ENCODE assay signal across 27 cellular contexts in the genomic region with DNA sequence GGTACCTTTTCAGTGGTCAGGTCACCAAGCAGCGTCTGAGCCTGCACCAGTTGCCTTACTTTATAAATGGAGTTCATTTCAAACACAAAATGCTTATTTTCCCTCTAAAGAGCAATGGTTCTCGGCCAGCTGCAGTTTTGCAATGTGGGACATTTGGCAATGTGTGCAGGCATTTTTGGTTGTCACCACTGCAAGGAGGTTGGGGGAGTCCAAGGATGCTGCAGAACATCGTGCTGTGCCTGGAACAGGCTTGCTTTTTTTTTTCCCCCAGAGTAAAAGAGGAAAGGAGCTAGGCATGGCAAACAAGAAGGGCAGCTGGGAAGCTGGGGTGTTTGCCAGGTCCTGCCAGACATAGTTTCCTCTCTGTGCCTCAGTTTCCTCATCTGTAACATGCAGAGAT.
DNase-seq lines count a peak whose midpoint lies in the region; ATAC-seq and TF ChIP-seq lines count a peak whose summit lies in the region.
"Had no signal": no experiment of that assay in that cellular context is flagged by ENCODE, and none has a peak within 500 bp of the region (broad histone marks: within the 10 kb centered on the region; RNA-seq: fewer than 3 reads in every experiment).

No MANE protein-coding gene starts in this region.

- no peaks in the 10 kb centered on the region for H3K36me3 ChIP-seq in gastrocnemius medialis

- in situ Hi-C loops in gastrocnemius medialis (cut with MboI; ENCODE audit: low sequenced_read_pairs in 4 of 4): no loop called here

- peak; percentile 47 for ATAC-seq in Right ventricle myocardium superior (ENCODE audit: poor library complexity)
- ATAC-seq in gastrocnemius medialis: no peak
- ATAC-seq: HepG2 had no signal

- no peaks in the 10 kb centered on the region for H3K9me3 ChIP-seq in gastrocnemius medialis
- H3K9me3 ChIP-seq: BLaER1 had no signal

- H3K4me3 ChIP-seq in fibroblast of pulmonary artery (replicated peaks; ENCODE audit: low read depth, low read length) (no peak overlapping the region), gastrocnemius medialis (no peak overlapping the region)
- H3K4me3 ChIP-seq: BLaER1, GM23248, PC-9 had no signal

- no peak for DNase-seq in Right ventricle myocardium superior
- no peak for DNase-seq in cardiac septum (ENCODE audit: low spot score)
- DNase-seq in fibroblast of pulmonary artery (ENCODE audit: low read depth): peak; percentile 38
- peak; percentile 4 to 18 for DNase-seq in gastrocnemius medialis
- no peak for DNase-seq in NCI-H2227 (lab: John Stamatoyannopoulos, UW; ENCODE audit: unreplicated experiment)
- DNase-seq in mucosa of gallbladder (ENCODE audit: low spot score): no peak
- DNase-seq in SK-N-DZ (ENCODE audit: low spot score): no peak
- DNase-seq: 8988T; ACHN; CD4-positive, CD25-positive, alpha-beta regulatory T cell; DMS153; DND-41; H9; Karpas-422; NCI-H1092; NCI-H1436; NCI-H187; NCI-H2081 treated with DMSO at 0.1 percent for 48 hours; NCI-H2171 treated with DMSO at 0.1 percent for 48 hours; NCI-H446; NCI-H526; NCI-H82; PC-9; SHP77 had no signal

- intact Hi-C loops in Right ventricle myocardium superior (cut with DNase I) (no loop called here), cardiac septum (cut with DNase I) (no loop called here), gastrocnemius medialis (cut with DNase I; ENCODE audit: low total_unique reads) (loop anchor here (10.0 kb wide), 1 partner anchor 125 kb away; no protein-coding TSS in a partner anchor)

- no peak overlapping the region for H3K27ac ChIP-seq in gastrocnemius medialis
- H3K27ac ChIP-seq: BLaER1, GM23248, PC-9 had no signal

- no peaks in the 10 kb centered on the region for H3K27me3 ChIP-seq in gastrocnemius medialis
- H3K27me3 ChIP-seq: BLaER1 had no signal

- no peak for TF ChIP-seq POLR2A in gastrocnemius medialis (IDR thresholded peaks at IDR 0.05)

- TF ChIP-seq CTCF in fibroblast of pulmonary artery (IDR thresholded peaks at IDR 0.05; ENCODE audit: low read length, missing control alignments) (no peak), gastrocnemius medialis (IDR thresholded peaks at IDR 0.05 in 4 of 5, conservative IDR thresholded peaks at IDR 0.05 in 1 of 5) (no peak)

- peaks cover 0 to 10% of the 10 kb centered on the region in 2 donors for H3K4me1 ChIP-seq in gastrocnemius medialis

Comparison
In these comparisons a context has a peak if more than half of its experiments do, and no peak if none do; other contexts are left out.
1. DNase-seq: peak in fibroblast of pulmonary artery (single experiment) and gastrocnemius medialis (2 of 2); none in Right ventricle myocardium superior (single experiment), cardiac septum (single experiment), NCI-H2227 (single experiment), mucosa of gallbladder (single experiment) and SK-N-DZ (single experiment).